ENCODE assay signal across 8 cellular contexts in genomic region chr9:128635266-128636023, GRCh38. TPM values are rescaled to one million over a fixed set of nuclear protein-coding genes. Genes with fewer than 3 reads are reported as not detected.
DNase-seq lines count a peak whose midpoint lies in the region; FAIRE-seq and TF ChIP-seq lines count a peak whose summit lies in the region.

No MANE protein-coding gene starts in this region.

- peaks cover 19% of the 10 kb centered on the region for H3K4me1 ChIP-seq in keratinocyte (ENCODE audit: control insufficient read depth, extremely low read depth, insufficient read depth, low read length)
- peaks cover 19% of the 10 kb centered on the region for H3K4me1 ChIP-seq in stomach smooth muscle (ENCODE audit: control insufficient read depth, insufficient read depth, low read length)

- no peaks in the 10 kb centered on the region for H3K79me2 ChIP-seq in keratinocyte (ENCODE audit: control insufficient read depth, insufficient read depth, low read length)

- H3K9ac ChIP-seq in keratinocyte (ENCODE audit: control insufficient read depth, extremely low read depth, insufficient read depth, low read length): peak overlapping the region; percentile 69
- H3K9ac ChIP-seq in stomach smooth muscle (ENCODE audit: low read length in 2 of 2): peak overlapping the region; percentile 2 to 21

- H3K4me3 ChIP-seq in keratinocyte (ENCODE audit: control insufficient read depth in 2 of 3, extremely low read depth in 1 of 3, insufficient read depth in 2 of 3, low read depth in 1 of 3, low read length in 3 of 3) (peak overlapping the region in 1 of 3 experiments; percentile 3), stomach smooth muscle (ENCODE audit: low read length in 2 of 2) (no peak overlapping the region)

- peaks cover 5% of the 10 kb centered on the region for H3K27me3 Mint-ChIP-seq in brain

- no peaks in the 10 kb centered on the region for H3K9me3 ChIP-seq in keratinocyte (ENCODE audit: control insufficient read depth, low read depth, low read length)
- no peaks in the 10 kb centered on the region for H3K9me3 ChIP-seq in stomach smooth muscle (ENCODE audit: control insufficient read depth in 2 of 2, low read length in 2 of 2)

- peaks cover 40% of the 10 kb centered on the region for H3K36me3 Mint-ChIP-seq in brain

- no peaks in the 10 kb centered on the region for H3K9me3 Mint-ChIP-seq in brain

- H3K27ac ChIP-seq in keratinocyte (ENCODE audit: control insufficient read depth, insufficient read depth, low read length) (peak overlapping the region; percentile 86), stomach smooth muscle (ENCODE audit: low read length) (peak overlapping the region; percentile 77)

- TF ChIP-seq CTCF in brain (conservative IDR thresholded peaks at IDR 0.05) (peak; percentile 57 to 59), keratinocyte (optimal IDR thresholded peaks at IDR 0.05 in 1 of 3, IDR thresholded peaks at IDR 0.05 in 1 of 3, conservative IDR thresholded peaks at IDR 0.05 in 1 of 3; ENCODE audit: extremely low read depth in 1 of 3, insufficient read depth in 2 of 3, low read length in 3 of 3) (peak in 2 of 3 experiments; percentile 89 to 90), GM20000 (IDR thresholded peaks at IDR 0.05; ENCODE audit: extremely low read depth, missing control alignments) (no peak)

- peak; percentile 87 for FAIRE-seq in keratinocyte (lab: Jason Lieb, UNC)

- dilution Hi-C loops in keratinocyte (cut with MboI; ENCODE audit: extremely low pct_ligation_motif_present, low sequenced_read_pairs): no loop called here

- no peaks in the 10 kb centered on the region for H3K9me1 ChIP-seq in keratinocyte (ENCODE audit: control insufficient read depth, extremely low read depth, insufficient read depth, low read length)

- H3K4me2 ChIP-seq in keratinocyte (ENCODE audit: control insufficient read depth, extremely low read depth, insufficient read depth, low read depth, low read length): peak overlapping the region; percentile 74

- DNase-seq in GM03348 (ENCODE audit: low spot score) (peak; percentile 99), NCI-H2029 treated with DMSO at 0.1 percent for 48 hours (lab: John Stamatoyannopoulos, UW) (peak; percentile 85), keratinocyte (ENCODE audit: low read depth, low spot score) (peak; percentile 90), OCI-M1 (lab: John Stamatoyannopoulos, UW) (no peak), GM20000 (ENCODE audit: low spot score) (no peak), NK-92 (lab: John Stamatoyannopoulos, UW; ENCODE audit: unreplicated experiment) (no peak)

- no peak overlapping the region for H3K4me3 Mint-ChIP-seq in brain

- H4K20me1 ChIP-seq in keratinocyte (ENCODE audit: control insufficient read depth, extremely low read depth, insufficient read depth, low read length): no peaks in the 10 kb centered on the region

- H3K36me3 ChIP-seq in keratinocyte (ENCODE audit: control insufficient read depth in 2 of 2, extremely low read depth in 1 of 2, insufficient read depth in 2 of 2, low read length in 2 of 2): peaks cover 9 to 28% of the 10 kb centered on the region in 2 experiments
- H3K36me3 ChIP-seq in stomach smooth muscle (ENCODE audit: control insufficient read depth in 2 of 2, insufficient read depth in 2 of 2, low read length in 2 of 2): peaks cover 33 to 34% of the 10 kb centered on the region in 2 donors

- peaks cover 3% of the 10 kb centered on the region for H3K4me1 Mint-ChIP-seq in brain

- H3K27me3 ChIP-seq in keratinocyte (ENCODE audit: control insufficient read depth, extremely low read depth, insufficient read depth, low read length): no peaks in the 10 kb centered on the region
- H3K27me3 ChIP-seq in stomach smooth muscle (ENCODE audit: control insufficient read depth in 1 of 2, insufficient read depth in 2 of 2, low read length in 2 of 2): no peaks in the 10 kb centered on the region

- H3K27ac Mint-ChIP-seq in brain: peak overlapping the region in 2 of 5 experiments; percentile 44 to 93

- H2AFZ ChIP-seq in keratinocyte (ENCODE audit: control insufficient read depth, low read length): no peak overlapping the region

RNA-seq across cellular contexts. Expression of gene DYNC2I2, which starts 21.2 kb away (rescaled TPM):
- polyA plus RNA-seq in brain (ENCODE audit: insufficient read depth, low read depth, low replicate concordance): 320 TPM
- polyA plus RNA-seq in keratinocyte: 11.5 to 19.3 TPM (median 14.0 TPM) in 3 replicates
- polyA plus RNA-seq in keratinocyte (2011; ENCODE audit: low read depth): 5.9 TPM
- 5.6 and 14.1 TPM in 2 replicates for polyA plus RNA-seq in keratinocyte (2011; cell fraction: cytosol; rRNA removed)
- 13.9 and 18.4 TPM in 2 replicates for polyA plus RNA-seq in keratinocyte (2011; cell fraction: nucleus; rRNA removed)
- 8.6 and 25.4 TPM in 2 replicates for polyA plus RNA-seq in keratinocyte (2012; ENCODE audit: low replicate concordance)
- 9.6 to 55.0 TPM (median 13.0 TPM) in 3 replicates for polyA minus RNA-seq in keratinocyte
- 27.4 TPM for polyA minus RNA-seq in keratinocyte (2011; cell fraction: cytosol; rRNA and poly(A)+ RNA removed)
- 10.7 and 12.0 TPM in 2 replicates for polyA minus RNA-seq in keratinocyte (2011; cell fraction: nucleus; rRNA and poly(A)+ RNA removed)

RNA-seq across cellular contexts. Expression of gene SET, which starts 53.6 kb away (rescaled TPM):
- 527 TPM for polyA plus RNA-seq in brain (ENCODE audit: insufficient read depth, low read depth, low replicate concordance)
- polyA plus RNA-seq in keratinocyte: 126 to 267 TPM (median 198 TPM) in 3 replicates
- 1,011 TPM for polyA plus RNA-seq in keratinocyte (2011; ENCODE audit: low read depth)
- polyA plus RNA-seq in keratinocyte (2011; cell fraction: cytosol; rRNA removed): 169 and 241 TPM in 2 replicates
- polyA plus RNA-seq in keratinocyte (2011; cell fraction: nucleus; rRNA removed): 84.4 and 136 TPM in 2 replicates
- polyA plus RNA-seq in keratinocyte (2012; ENCODE audit: low replicate concordance): 261 and 361 TPM in 2 replicates
- polyA minus RNA-seq in keratinocyte: 28.7 to 165 TPM (median 80.3 TPM) in 3 replicates
- polyA minus RNA-seq in keratinocyte (2011; cell fraction: cytosol; rRNA and poly(A)+ RNA removed): 392 TPM
- polyA minus RNA-seq in keratinocyte (2011; cell fraction: nucleus; rRNA and poly(A)+ RNA removed): 35.1 and 65.6 TPM in 2 replicates

Comparison
In these comparisons a context has a peak if more than half of its experiments do, and no peak if none do; other contexts are left out.
1. DNase-seq: peak in GM03348 (single experiment), NCI-H2029 treated with DMSO at 0.1 percent for 48 hours (single experiment) and keratinocyte (single experiment); none in OCI-M1 (single experiment), GM20000 (single experiment) and NK-92 (single experiment).
2. RNA of gene DYNC2I2, which starts 21.2 kb away (polyA plus RNA-seq): 320 TPM in brain (single experiment); 5.6 to 25.4 TPM in keratinocyte; every median in the first group is over 10 times any median in the second.